ENCODE assay signal across 18 cellular contexts in genomic region chr5:116799401-116799800, GRCh38.
A peak's percentile ranks its signal among the peaks of the same experiment; 100 is the strongest.
DNase-seq lines count a peak whose midpoint lies in the region; ATAC-seq, FAIRE-seq and TF ChIP-seq lines count a peak whose summit lies in the region.
"Had no signal": no experiment of that assay in that cellular context is flagged by ENCODE, and none has a peak within 500 bp of the region (broad histone marks: within the 10 kb centered on the region; RNA-seq: fewer than 3 reads in every experiment).

No MANE protein-coding gene starts in this region.

- BruUV-seq in MCF 10A (replicated peaks; lab: Mats Ljungman, UMichigan), result no TSS peak
- BruUV-seq in mammary epithelial cell (replicated peaks; lab: Mats Ljungman, UMichigan), result no TSS peak
- BruUV-seq in HepG2 (replicated peaks; lab: Mats Ljungman, UMichigan), result no TSS peak

- in situ Hi-C loops in mammary epithelial cell (cut with MboI; ENCODE audit: low sequenced_read_pairs in 2 of 2), result no loop called here
- in situ Hi-C loops in HepG2 (cut with HindIII; ENCODE audit: extremely low pct_ligation_motif_present, low pct_unique_long_range_greater_than_20kb), result no loop called here

- intact Hi-C loops in MCF 10A (cut with micrococcal nuclease) (no loop called here), mammary epithelial cell (cut with micrococcal nuclease) (no loop called here), HepG2 (cut with micrococcal nuclease; ENCODE audit: unreplicated experiment) (no loop called here)

- 96% methylated on average over 3 of the region's 3 CpGs for WGBS in mammary epithelial cell (ENCODE audit: low coverage, missing lambda C conversion rate)
- 39% methylated on average over 3 of the region's 3 CpGs for WGBS in HepG2 (ENCODE audit: low lambda C conversion rate)

- H4K20me1 ChIP-seq in mammary epithelial cell (ENCODE audit: insufficient read depth, low read length), result no peaks in the 10 kb centered on the region
- no peaks in the 10 kb centered on the region for H4K20me1 ChIP-seq in HepG2 (ENCODE audit: insufficient read depth, low read length)

- no peaks in the 10 kb centered on the region for H3K79me2 ChIP-seq in mammary epithelial cell (ENCODE audit: insufficient read depth, low read length)
- H3K79me2 ChIP-seq in HepG2 (ENCODE audit: insufficient read depth, low read length), result no peaks in the 10 kb centered on the region

- TF ChIP-seq CTCF in MCF 10A (IDR thresholded peaks at IDR 0.05; ENCODE audit: unreplicated experiment) (no peak), mammary epithelial cell (conservative IDR thresholded peaks at IDR 0.05 in 1 of 2, IDR thresholded peaks at IDR 0.05 in 1 of 2; ENCODE audit: extremely low read depth in 1 of 2, insufficient read depth in 1 of 2, low read depth in 1 of 2, low read length in 2 of 2) (no peak), HepG2 (CRISPR knock-in tag; IDR thresholded peaks at IDR 0.05) (no peak)

- no peaks in the 10 kb centered on the region for H3K27me3 ChIP-seq in mammary epithelial cell (ENCODE audit: insufficient read depth, low read length)
- 0 out of 5 replicates have a peak, but pooled peaks cover 0 to 4% of the 10 kb centered on the region in 2 experiments for H3K27me3 ChIP-seq in HepG2 (ENCODE audit: control insufficient read depth in 1 of 2, insufficient read depth in 2 of 2, low read length in 2 of 2)

- CTCF ChIA-PET in MCF 10A (lab: Yijun Ruan, JAX), result no interaction called here
- CTCF ChIA-PET in mammary epithelial cell (lab: Charles Lee; ENCODE audit: low non-redundant PET), result no interaction called here
- CTCF ChIA-PET in HepG2 (lab: Yijun Ruan, JAX; ENCODE audit: low intra/inter-chr PET ratio, low total read pairs), result no interaction called here

- H2AFZ ChIP-seq in mammary epithelial cell (ENCODE audit: low read depth, low read length), result no peak overlapping the region
- no peak overlapping the region for H2AFZ ChIP-seq in HepG2 (ENCODE audit: low read length)

- DNase-seq in MCF 10A (ENCODE audit: unreplicated experiment) (peak; percentile 11), mammary epithelial cell (no peak), NCI-H69 (lab: John Stamatoyannopoulos, UW) (peak; percentile 18), HepG2 (ENCODE audit: low spot score) (peak; percentile 81), NAMALWA (ENCODE audit: low spot score) (no peak), NCI-H2029 treated with DMSO at 0.1 percent for 48 hours (lab: John Stamatoyannopoulos, UW) (no peak)
- DNase-seq in effector memory CD8-positive, alpha-beta T cell, result no peak
- DNase-seq: C1 segment of cervical spinal cord; CD4-positive, alpha-beta memory T cell; DMS79 treated with DMSO at 0.1 percent for 48 hours; EL had no signal

- H3K9me3 ChIP-seq in mammary epithelial cell (replicated peaks; ENCODE audit: insufficient read depth, low read length), result no peaks in the 10 kb centered on the region
- no peaks in the 10 kb centered on the region for H3K9me3 ChIP-seq in HepG2 (ENCODE audit: low read length)

- H3K36me3 ChIP-seq in mammary epithelial cell (ENCODE audit: insufficient read depth, low read length) (no peaks in the 10 kb centered on the region), HepG2 (replicated peaks in 1 of 2; ENCODE audit: control insufficient read depth in 1 of 2, insufficient read depth in 2 of 2, low read length in 2 of 2) (no peaks in the 10 kb centered on the region)

- POLR2A ChIA-PET in MCF 10A (lab: Yijun Ruan, JAX), result no interaction called here
- POLR2A ChIA-PET in HepG2 (lab: Yijun Ruan, JAX), result no interaction called here

- no peak overlapping the region for H3K4me2 ChIP-seq in mammary epithelial cell (ENCODE audit: insufficient read depth, low read depth, low read length)
- H3K4me2 ChIP-seq in HepG2 (ENCODE audit: low read depth, low read length), result no peak overlapping the region

- H3K27ac ChIP-seq in mammary epithelial cell (ENCODE audit: insufficient read depth, low read depth, low read length), result no peak overlapping the region
- no peak overlapping the region for H3K27ac ChIP-seq in HepG2 (ENCODE audit: extremely low read length, insufficient read depth, low read length)
- H3K27ac ChIP-seq: HL-60 had no signal

- no peaks in the 10 kb centered on the region for H3K9me3 Mint-ChIP-seq in MCF 10A (ENCODE audit: unreplicated experiment)
- H3K9me3 Mint-ChIP-seq in effector memory CD8-positive, alpha-beta T cell, result peaks cover 0 to 6% of the 10 kb centered on the region in 2 donors
- H3K9me3 Mint-ChIP-seq: IgD-negative memory B cell had no signal

- no peak for TF ChIP-seq POLR2A in HepG2 (IDR thresholded peaks at IDR 0.05; ENCODE audit: insufficient read depth in 1 of 2, low read depth in 2 of 2, low read length in 2 of 2)

- no peaks in the 10 kb centered on the region for H3K27me3 Mint-ChIP-seq in MCF 10A (ENCODE audit: insufficient read depth, unreplicated experiment)
- H3K27me3 Mint-ChIP-seq in effector memory CD8-positive, alpha-beta T cell, result no peaks in the 10 kb centered on the region
- H3K27me3 Mint-ChIP-seq: B cell; CD4-positive, alpha-beta memory T cell; IgD-negative memory B cell had no signal

- 0 out of 4 replicates have a peak, but pooled peaks of 1 of the 2 experiments have one; percentile 11 for TF ChIP-seq EP300 in HepG2 (IDR thresholded peaks at IDR 0.05; ENCODE audit: low read depth in 2 of 2, low read length in 2 of 2)
- no peak for TF ChIP-seq EP300 in HepG2 (CRISPR knock-in tag; IDR thresholded peaks at IDR 0.05; ENCODE audit: borderline replicate concordance)

- peak; percentile 90 for ATAC-seq in HepG2
- no peak for ATAC-seq in effector memory CD8-positive, alpha-beta T cell (replicated peaks)
- ATAC-seq: HCT116 had no signal

- H3K4me1 ChIP-seq in mammary epithelial cell (ENCODE audit: insufficient read depth, low read length), result no peaks in the 10 kb centered on the region
- peaks cover 17% of the 10 kb centered on the region for H3K4me1 ChIP-seq in HepG2 (ENCODE audit: insufficient read depth, low read length)

- H3K4me3 ChIP-seq in mammary epithelial cell (replicated peaks in 1 of 3; ENCODE audit: insufficient read depth in 1 of 3, low read depth in 2 of 3, low read length in 3 of 3), result no peak overlapping the region
- no peak overlapping the region for H3K4me3 ChIP-seq in HepG2 (replicated peaks in 1 of 3; ENCODE audit: insufficient read depth in 1 of 3, low read depth in 2 of 3, low read length in 3 of 3)

- FAIRE-seq in HepG2 (lab: Jason Lieb, UNC), result no peak
- FAIRE-seq: G401.6, GM12891, H54 had no signal

- H3K27ac Mint-ChIP-seq in MCF 10A (ENCODE audit: low read depth, unreplicated experiment), result no peak overlapping the region
- no peak overlapping the region for H3K27ac Mint-ChIP-seq in effector memory CD8-positive, alpha-beta T cell
- H3K27ac Mint-ChIP-seq: B cell; CD4-positive, alpha-beta memory T cell; IgD-negative memory B cell had no signal

- H3K36me3 Mint-ChIP-seq in MCF 10A (ENCODE audit: insufficient read depth, unreplicated experiment), result no peaks in the 10 kb centered on the region
- no peaks in the 10 kb centered on the region for H3K36me3 Mint-ChIP-seq in effector memory CD8-positive, alpha-beta T cell (ENCODE audit: insufficient read depth)
- H3K36me3 Mint-ChIP-seq: CD4-positive, alpha-beta memory T cell; IgD-negative memory B cell had no signal

- no peaks in the 10 kb centered on the region for H3K4me1 Mint-ChIP-seq in MCF 10A (ENCODE audit: insufficient read depth, unreplicated experiment)
- no peaks in the 10 kb centered on the region for H3K4me1 Mint-ChIP-seq in effector memory CD8-positive, alpha-beta T cell (ENCODE audit: low read depth in 2 of 2)
- H3K4me1 Mint-ChIP-seq: B cell; CD4-positive, alpha-beta memory T cell; IgD-negative memory B cell had no signal

- no peak overlapping the region for H3K4me3 Mint-ChIP-seq in MCF 10A (ENCODE audit: unreplicated experiment)
- H3K4me3 Mint-ChIP-seq in effector memory CD8-positive, alpha-beta T cell, result no peak overlapping the region
- H3K4me3 Mint-ChIP-seq: B cell; CD4-positive, alpha-beta memory T cell; IgD-negative memory B cell had no signal

- H3K9ac ChIP-seq in mammary epithelial cell (ENCODE audit: insufficient read depth, low read length) (no peak overlapping the region), HepG2 (ENCODE audit: insufficient read depth, low read depth, low read length) (no peak overlapping the region)

- dilution Hi-C loops in mammary epithelial cell (cut with HindIII; ENCODE audit: low sequenced_read_pairs), result no loop called here

- TF ChIP-seq RAD21 in HepG2 (CRISPR knock-in tag; IDR thresholded peaks at IDR 0.05), result no peak

TF ChIP-seq in HepG2, 621 proteins besides CTCF, POLR2A, EP300 and RAD21 (continues in another document):
- TF ChIP-seq DBP (CRISPR knock-in tag; IDR thresholded peaks at IDR 0.05; ENCODE audit: not compliant biosample characterization), result no peak
- peak; percentile 47 for TF ChIP-seq SAP130 (CRISPR knock-in tag; IDR thresholded peaks at IDR 0.05; ENCODE audit: low read depth)
- no peak for TF ChIP-seq SRY (CRISPR knock-in tag; IDR thresholded peaks at IDR 0.05)
- TF ChIP-seq AHR (CRISPR knock-in tag; IDR thresholded peaks at IDR 0.05), result no peak
- TF ChIP-seq HMG20A (CRISPR knock-in tag; IDR thresholded peaks at IDR 0.05; ENCODE audit: borderline replicate concordance), result peak; percentile 62; the same call in 1 of the 2 replicates
- no peak for TF ChIP-seq ZNF225 (CRISPR knock-in tag; IDR thresholded peaks at IDR 0.05)
- 0 out of 4 replicates have a peak, but pooled peaks of 1 of the 2 experiments have one; percentile 24 for TF ChIP-seq KLF16 (CRISPR knock-in tag; IDR thresholded peaks at IDR 0.05)
- no peak for TF ChIP-seq MAFK (conservative IDR thresholded peaks at IDR 0.05 in 1 of 2, IDR thresholded peaks at IDR 0.05 in 1 of 2; ENCODE audit: low read length in 2 of 2)
- no peak for TF ChIP-seq TEAD2 (CRISPR knock-in tag; IDR thresholded peaks at IDR 0.05)
- TF ChIP-seq NRL (CRISPR knock-in tag; IDR thresholded peaks at IDR 0.05; ENCODE audit: borderline replicate concordance), result no peak
- TF ChIP-seq RXRB (CRISPR knock-in tag; IDR thresholded peaks at IDR 0.05; ENCODE audit: borderline replicate concordance), result peak; percentile 33; the same call in 1 of the 2 replicates
- TF ChIP-seq SOX5 (CRISPR knock-in tag; IDR thresholded peaks at IDR 0.05; ENCODE audit: borderline replicate concordance), result peak; percentile 61; the same call in 1 of the 2 replicates
- no peak for TF ChIP-seq ONECUT2 (CRISPR knock-in tag; IDR thresholded peaks at IDR 0.05)

Comparison
In these comparisons a context has a peak if more than half of its experiments do, and no peak if none do; other contexts are left out.
1. DNase-seq: peak in MCF 10A (single experiment), NCI-H69 (single experiment) and HepG2 (single experiment); none in mammary epithelial cell (single experiment), NAMALWA (single experiment), NCI-H2029 treated with DMSO at 0.1 percent for 48 hours (single experiment) and effector memory CD8-positive, alpha-beta T cell (0 of 3).